1 cellular context compared by ENCODE assay signal in the genomic region with DNA sequence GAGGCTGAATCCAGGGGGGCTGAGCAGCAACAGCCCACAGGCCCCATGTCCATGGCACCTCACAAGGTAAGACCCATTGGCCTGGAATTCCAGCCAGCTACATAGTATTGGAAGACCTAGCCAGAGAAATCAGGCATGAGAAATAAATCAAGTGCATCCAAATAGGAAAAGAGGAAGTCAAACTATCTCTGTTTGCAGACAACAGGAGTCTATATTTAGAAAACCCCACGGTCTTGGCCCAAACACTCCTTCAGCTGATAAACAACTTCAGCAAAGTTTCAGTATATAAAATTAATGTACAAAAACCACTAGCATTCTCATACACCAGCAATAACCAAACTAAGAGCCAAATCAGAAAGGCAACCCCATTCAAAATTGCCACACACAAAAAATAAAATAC.
TF ChIP-seq lines count a peak whose summit lies in the region.

No MANE protein-coding gene starts in this region.

TF ChIP-seq in GM12878, 131 proteins besides CTCF, POLR2A, EP300 and RAD21 (continued from another document):
- TF ChIP-seq, protein P1, sequence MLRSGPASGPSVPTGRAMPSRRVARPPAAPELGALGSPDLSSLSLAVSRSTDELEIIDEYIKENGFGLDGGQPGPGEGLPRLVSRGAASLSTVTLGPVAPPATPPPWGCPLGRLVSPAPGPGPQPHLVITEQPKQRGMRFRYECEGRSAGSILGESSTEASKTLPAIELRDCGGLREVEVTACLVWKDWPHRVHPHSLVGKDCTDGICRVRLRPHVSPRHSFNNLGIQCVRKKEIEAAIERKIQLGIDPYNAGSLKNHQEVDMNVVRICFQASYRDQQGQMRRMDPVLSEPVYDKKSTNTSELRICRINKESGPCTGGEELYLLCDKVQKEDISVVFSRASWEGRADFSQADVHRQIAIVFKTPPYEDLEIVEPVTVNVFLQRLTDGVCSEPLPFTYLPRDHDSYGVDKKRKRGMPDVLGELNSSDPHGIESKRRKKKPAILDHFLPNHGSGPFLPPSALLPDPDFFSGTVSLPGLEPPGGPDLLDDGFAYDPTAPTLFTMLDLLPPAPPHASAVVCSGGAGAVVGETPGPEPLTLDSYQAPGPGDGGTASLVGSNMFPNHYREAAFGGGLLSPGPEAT (IDR thresholded peaks at IDR 0.05; ENCODE audit: low read depth) = peak; percentile 57; the same call in 1 of the 2 replicates
- TF ChIP-seq MEF2B (IDR thresholded peaks at IDR 0.05; ENCODE audit: partially characterized antibody, poor library complexity, severe bottlenecking) (peak; percentile 76), PAX5 (IDR thresholded peaks at IDR 0.05; ENCODE audit: borderline replicate concordance, low read depth, low read length) (no peak), JUNB (IDR thresholded peaks at IDR 0.05) (peak; percentile 37), NFIC (IDR thresholded peaks at IDR 0.05; ENCODE audit: low read depth, low read length) (peak; percentile 57; the same call in 1 of the 2 replicates), YY1 (IDR thresholded peaks at IDR 0.05; ENCODE audit: low read depth, low read length) (no peak), MTA2 (IDR thresholded peaks at IDR 0.05; ENCODE audit: low read depth) (peak; percentile 55), MEF2A (IDR thresholded peaks at IDR 0.05; ENCODE audit: insufficient read depth, low read depth, low read length) (peak; percentile 88), HDAC2 (IDR thresholded peaks at IDR 0.05) (no peak), DPF2 (IDR thresholded peaks at IDR 0.05) (no peak), WRNIP1 (IDR thresholded peaks at IDR 0.05; ENCODE audit: borderline replicate concordance, low read depth, low read length) (no peak), RUNX3 (IDR thresholded peaks at IDR 0.05; ENCODE audit: low read length) (peak; percentile 71), JUND (IDR thresholded peaks at IDR 0.05; ENCODE audit: low read depth, low read length) (no peak), IKZF1 (conservative IDR thresholded peaks at IDR 0.05) (peak; percentile 58), FOXM1 (IDR thresholded peaks at IDR 0.05; ENCODE audit: low read depth, low read length) (peak; percentile 50; the same call in 1 of the 2 replicates), RB1 (IDR thresholded peaks at IDR 0.05; ENCODE audit: borderline replicate concordance) (no peak), CBX3 (IDR thresholded peaks at IDR 0.05; ENCODE audit: borderline replicate concordance, low read depth) (no peak), YBX1 (IDR thresholded peaks at IDR 0.05) (no peak), ZNF207 (IDR thresholded peaks at IDR 0.05; ENCODE audit: borderline replicate concordance) (no peak)
- TF ChIP-seq, protein P2, sequence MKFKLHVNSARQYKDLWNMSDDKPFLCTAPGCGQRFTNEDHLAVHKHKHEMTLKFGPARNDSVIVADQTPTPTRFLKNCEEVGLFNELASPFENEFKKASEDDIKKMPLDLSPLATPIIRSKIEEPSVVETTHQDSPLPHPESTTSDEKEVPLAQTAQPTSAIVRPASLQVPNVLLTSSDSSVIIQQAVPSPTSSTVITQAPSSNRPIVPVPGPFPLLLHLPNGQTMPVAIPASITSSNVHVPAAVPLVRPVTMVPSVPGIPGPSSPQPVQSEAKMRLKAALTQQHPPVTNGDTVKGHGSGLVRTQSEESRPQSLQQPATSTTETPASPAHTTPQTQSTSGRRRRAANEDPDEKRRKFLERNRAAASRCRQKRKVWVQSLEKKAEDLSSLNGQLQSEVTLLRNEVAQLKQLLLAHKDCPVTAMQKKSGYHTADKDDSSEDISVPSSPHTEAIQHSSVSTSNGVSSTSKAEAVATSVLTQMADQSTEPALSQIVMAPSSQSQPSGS (IDR thresholded peaks at IDR 0.05; ENCODE audit: low read length) = peak; percentile 76
